Comparison of ENCODE assay signal across 12 cellular contexts in genomic region chr13:27338816-27339215, GRCh38.
DNase-seq lines count a peak whose midpoint lies in the region; ATAC-seq and TF ChIP-seq lines count a peak whose summit lies in the region.
"Had no signal": no experiment of that assay in that cellular context is flagged by ENCODE, and none has a peak within 500 bp of the region (broad histone marks: within the 10 kb centered on the region; RNA-seq: fewer than 3 reads in every experiment).

No MANE protein-coding gene starts in this region.

- peak; percentile 48 to 66; a peak in 3 of 4 replicates for TF ChIP-seq CTCF in GM23338 (conservative IDR thresholded peaks at IDR 0.05; ENCODE audit: low read depth in 2 of 2)
- TF ChIP-seq CTCF in glutamatergic neuron (IDR thresholded peaks at IDR 0.05; ENCODE audit: partially characterized antibody, unreplicated experiment) = no peak

- no peaks in the 10 kb centered on the region for H3K9me2 ChIP-seq in GM23338 (ENCODE audit: insufficient read depth)

- no peaks in the 10 kb centered on the region for H3K79me2 ChIP-seq in GM23338 (replicated peaks; ENCODE audit: insufficient read depth)

- peak; percentile 23 for DNase-seq in EH (ENCODE audit: low read depth)
- DNase-seq in GM23338 (ENCODE audit: low spot score) = peak; percentile 87
- peak; percentile 47 for DNase-seq in SK-N-DZ (ENCODE audit: low spot score)
- DNase-seq in glutamatergic neuron = peak; percentile 31
- DNase-seq in activated T-cell treated with anti-CD3 and anti-CD28 coated beads, Interleukin-2, amount 50 U/mL, for 24 hours = no peak
- no peak for DNase-seq in activated T-cell treated with anti-CD3 and anti-CD28 coated beads for 4 hours
- no peak for DNase-seq in activated naive CD8-positive, alpha-beta T cell treated with anti-CD3 and anti-CD28 coated beads, Interleukin-2, amount 50 U/mL, for 24 hours
- DNase-seq: COR-L47; ovary; stimulated activated naive CD4-positive, alpha-beta T cell treated with Interleukin-2 at 50 U/mL for 16 hours had no signal

- ATAC-seq in GM23338 (peak; percentile 80), GM21737 (IDR thresholded peaks at IDR 0.05; ENCODE audit: unreplicated experiment) (no peak)
- no peak for ATAC-seq in activated naive CD8-positive, alpha-beta T cell treated with anti-CD3 and anti-CD28 coated beads, Interleukin-2, amount 50 U/mL, for 24 hours

- no peaks in the 10 kb centered on the region for H4K20me1 ChIP-seq in GM23338 (replicated peaks; ENCODE audit: insufficient read depth)

- H3K36me3 Mint-ChIP-seq in GM23338 (ENCODE audit: low read depth) = no peaks in the 10 kb centered on the region
- H3K36me3 Mint-ChIP-seq in glutamatergic neuron (ENCODE audit: unreplicated experiment) = no peaks in the 10 kb centered on the region
- no peaks in the 10 kb centered on the region for H3K36me3 Mint-ChIP-seq in activated T-cell treated with anti-CD3 and anti-CD28 coated beads, Interleukin-2, amount 50 U/mL, for 24 hours (ENCODE audit: low read depth)
- H3K36me3 Mint-ChIP-seq in activated naive CD8-positive, alpha-beta T cell treated with anti-CD3 and anti-CD28 coated beads, Interleukin-2, amount 50 U/mL, for 24 hours (ENCODE audit: low read depth) = no peaks in the 10 kb centered on the region
- H3K36me3 Mint-ChIP-seq: activated naive CD4-positive, alpha-beta T cell treated with anti-CD3 and anti-CD28 coated beads, Interleukin-2, amount 50 U/mL, for 24 hours had no signal

- no peaks in the 10 kb centered on the region; the same call in 1 of the 2 replicates for H3K4me1 ChIP-seq in GM23338 (ENCODE audit: insufficient read depth)

- H3K4me2 ChIP-seq in GM23338 = no peak overlapping the region

- H3F3A ChIP-seq in GM23338 (replicated peaks; ENCODE audit: low read depth) = no peaks in the 10 kb centered on the region

- H3K4me1 Mint-ChIP-seq in GM23338 (peaks cover 49% of the 10 kb centered on the region), glutamatergic neuron (ENCODE audit: low read depth, unreplicated experiment) (no peaks in the 10 kb centered on the region)
- H3K4me1 Mint-ChIP-seq in activated T-cell treated with anti-CD3 and anti-CD28 coated beads, Interleukin-2, amount 50 U/mL, for 24 hours (ENCODE audit: low read depth) = peaks cover 3% of the 10 kb centered on the region
- H3K4me1 Mint-ChIP-seq in activated naive CD8-positive, alpha-beta T cell treated with anti-CD3 and anti-CD28 coated beads, Interleukin-2, amount 50 U/mL, for 24 hours = no peaks in the 10 kb centered on the region

- H3K27ac Mint-ChIP-seq in GM23338 = no peak overlapping the region
- no peak overlapping the region for H3K27ac Mint-ChIP-seq in glutamatergic neuron (ENCODE audit: unreplicated experiment)
- H3K27ac Mint-ChIP-seq in activated T-cell treated with anti-CD3 and anti-CD28 coated beads, Interleukin-2, amount 50 U/mL, for 24 hours = no peak overlapping the region
- H3K27ac Mint-ChIP-seq in activated naive CD8-positive, alpha-beta T cell treated with anti-CD3 and anti-CD28 coated beads, Interleukin-2, amount 50 U/mL, for 24 hours = no peak overlapping the region
- H3K27ac Mint-ChIP-seq: activated naive CD4-positive, alpha-beta T cell treated with anti-CD3 and anti-CD28 coated beads, Interleukin-2, amount 50 U/mL, for 24 hours had no signal

- no peaks in the 10 kb centered on the region for H3K27me3 Mint-ChIP-seq in GM23338 (ENCODE audit: insufficient read depth, low read depth, poor library complexity)
- peaks cover 3% of the 10 kb centered on the region for H3K27me3 Mint-ChIP-seq in glutamatergic neuron (ENCODE audit: unreplicated experiment)
- peaks cover 10% of the 10 kb centered on the region for H3K27me3 Mint-ChIP-seq in activated T-cell treated with anti-CD3 and anti-CD28 coated beads, Interleukin-2, amount 50 U/mL, for 24 hours
- peaks cover 3% of the 10 kb centered on the region for H3K27me3 Mint-ChIP-seq in activated naive CD8-positive, alpha-beta T cell treated with anti-CD3 and anti-CD28 coated beads, Interleukin-2, amount 50 U/mL, for 24 hours
- H3K27me3 Mint-ChIP-seq: activated naive CD4-positive, alpha-beta T cell treated with anti-CD3 and anti-CD28 coated beads, Interleukin-2, amount 50 U/mL, for 24 hours had no signal

- H2AFZ ChIP-seq in GM23338 = no peak overlapping the region

- H3K27ac ChIP-seq in GM23338 (ENCODE audit: low read depth) = no peak overlapping the region
- H3K27ac ChIP-seq: ovary had no signal

- no peaks in the 10 kb centered on the region for H3K27me3 ChIP-seq in GM23338 (ENCODE audit: insufficient read depth)
- H3K27me3 ChIP-seq: ovary had no signal

- H3K9me3 Mint-ChIP-seq in GM23338 (no peaks in the 10 kb centered on the region), glutamatergic neuron (ENCODE audit: unreplicated experiment) (no peaks in the 10 kb centered on the region)
- H3K9me3 Mint-ChIP-seq in activated T-cell treated with anti-CD3 and anti-CD28 coated beads, Interleukin-2, amount 50 U/mL, for 24 hours = no peaks in the 10 kb centered on the region
- no peaks in the 10 kb centered on the region for H3K9me3 Mint-ChIP-seq in activated naive CD8-positive, alpha-beta T cell treated with anti-CD3 and anti-CD28 coated beads, Interleukin-2, amount 50 U/mL, for 24 hours
- H3K9me3 Mint-ChIP-seq: activated naive CD4-positive, alpha-beta T cell treated with anti-CD3 and anti-CD28 coated beads, Interleukin-2, amount 50 U/mL, for 24 hours had no signal

- no peak overlapping the region for H3K4me3 ChIP-seq in GM23338
- H3K4me3 ChIP-seq: ovary had no signal

- H3K36me3 ChIP-seq in GM23338 (ENCODE audit: insufficient read depth) = no peaks in the 10 kb centered on the region
- H3K36me3 ChIP-seq: ovary had no signal

- H3K4me3 Mint-ChIP-seq in GM23338 (no peak overlapping the region), glutamatergic neuron (ENCODE audit: unreplicated experiment) (no peak overlapping the region)
- H3K4me3 Mint-ChIP-seq in activated T-cell treated with anti-CD3 and anti-CD28 coated beads, Interleukin-2, amount 50 U/mL, for 24 hours = no peak overlapping the region
- no peak overlapping the region for H3K4me3 Mint-ChIP-seq in activated naive CD8-positive, alpha-beta T cell treated with anti-CD3 and anti-CD28 coated beads, Interleukin-2, amount 50 U/mL, for 24 hours
- H3K4me3 Mint-ChIP-seq: activated naive CD4-positive, alpha-beta T cell treated with anti-CD3 and anti-CD28 coated beads, Interleukin-2, amount 50 U/mL, for 24 hours had no signal

TF ChIP-seq in GM23338, 12 proteins besides CTCF, POLR2A, EP300 and RAD21 (continues in another document):
- TF ChIP-seq STAT1 (IDR thresholded peaks at IDR 0.05; ENCODE audit: unreplicated experiment) = no peak
- TF ChIP-seq ETS1 (IDR thresholded peaks at IDR 0.05) = no peak
- TF ChIP-seq EZH2 (IDR thresholded peaks at IDR 0.05; ENCODE audit: low read depth, unreplicated experiment) = no peak
- no peak for TF ChIP-seq REST (IDR thresholded peaks at IDR 0.05; ENCODE audit: unreplicated experiment)
- TF ChIP-seq POLR2AphosphoS5 (IDR thresholded peaks at IDR 0.05; ENCODE audit: low read depth) = no peak
- TF ChIP-seq CREB1 (CRISPR knock-in tag; IDR thresholded peaks at IDR 0.05; ENCODE audit: low read depth) = no peak

Comparison
In these comparisons a context has a peak if more than half of its experiments do, and no peak if none do; other contexts are left out.
1. DNase-seq: peak in EH (single experiment), GM23338 (single experiment), SK-N-DZ (single experiment) and glutamatergic neuron (single experiment); none in activated T-cell treated with anti-CD3 and anti-CD28 coated beads, Interleukin-2, amount 50 U/mL, for 24 hours (single experiment), activated T-cell treated with anti-CD3 and anti-CD28 coated beads for 4 hours (single experiment) and activated naive CD8-positive, alpha-beta T cell treated with anti-CD3 and anti-CD28 coated beads, Interleukin-2, amount 50 U/mL, for 24 hours (single experiment).